25 cellular contexts compared by ENCODE assay signal in the genomic region with DNA sequence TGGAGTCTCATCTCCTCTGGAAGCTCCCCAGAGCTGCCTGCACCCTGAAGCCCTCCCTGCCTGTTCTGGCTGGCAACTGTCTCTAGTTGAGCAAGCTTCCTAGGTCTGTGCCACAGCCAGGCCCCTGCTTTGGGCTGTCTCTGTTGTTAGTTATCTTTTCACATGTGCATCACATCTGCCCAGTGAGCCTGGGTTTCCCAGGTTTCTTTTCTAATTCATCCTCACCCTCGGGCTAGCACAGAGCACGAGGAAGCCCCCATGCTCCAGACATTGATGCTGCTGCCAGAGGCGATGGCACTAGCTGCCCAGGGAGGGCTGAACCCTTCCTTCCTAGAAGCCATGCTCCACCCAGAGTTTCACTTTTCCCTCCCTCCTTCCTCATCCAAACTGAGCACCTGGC. TPM values are rescaled to one million over a fixed set of nuclear protein-coding genes. Genes with fewer than 3 reads are reported as not detected.
DNase-seq lines count a peak whose midpoint lies in the region; ATAC-seq and TF ChIP-seq lines count a peak whose summit lies in the region.
"Had no signal": no experiment of that assay in that cellular context is flagged by ENCODE, and none has a peak within 500 bp of the region (broad histone marks: within the 10 kb centered on the region; RNA-seq: fewer than 3 reads in every experiment).

No MANE protein-coding gene starts in this region.

- no peaks in the 10 kb centered on the region for H3K9me3 Mint-ChIP-seq in activated naive CD8-positive, alpha-beta T cell (ENCODE audit: low read depth)
- no peaks in the 10 kb centered on the region for H3K9me3 Mint-ChIP-seq in activated naive CD8-positive, alpha-beta T cell treated with anti-CD3 and anti-CD28 coated beads for 36 hours
- H3K9me3 Mint-ChIP-seq in neural progenitor cell, result no peaks in the 10 kb centered on the region

- WGBS in SK-N-SH (ENCODE audit: low lambda C conversion rate), result 41% methylated on average over 3 of the region's 3 CpGs
- WGBS in stomach, 5 donors, result 84 to 95% (median 89%) methylated on average over 3 of the region's 3 CpGs

- H3K9me2 ChIP-seq in SK-N-SH, result no peaks in the 10 kb centered on the region

- H3K27me3 ChIP-seq in SK-N-SH (ENCODE audit: insufficient read depth) (no peaks in the 10 kb centered on the region), neural progenitor cell (no peaks in the 10 kb centered on the region), stomach (no peaks in the 10 kb centered on the region), upper lobe of right lung (no peaks in the 10 kb centered on the region)
- H3K27me3 ChIP-seq: SJSA1 had no signal

- intact Hi-C loops in stomach (cut with DNase I; ENCODE audit: low total_unique reads), result no loop called here
- intact Hi-C loops in upper lobe of right lung (cut with DNase I), result no loop called here

- CTCF ChIA-PET in SK-N-SH (lab: Yijun Ruan, JAX), result interaction anchor here (1.0 to 17.3 kb wide), 7 partner anchors 9 to 447 kb away, joined by 3 to 241 read pairs (median 9); no protein-coding TSS in a partner anchor

- no peaks in the 10 kb centered on the region for H4K20me1 ChIP-seq in SK-N-SH (ENCODE audit: insufficient read depth)
- H4K20me1 ChIP-seq in neural progenitor cell (ENCODE audit: low read depth), result no peaks in the 10 kb centered on the region

- no peak for DNase-seq in activated naive CD8-positive, alpha-beta T cell treated with anti-CD3 and anti-CD28 coated beads for 36 hours
- DNase-seq in SK-N-SH (peak; percentile 73), neural progenitor cell (ENCODE audit: low spot score) (no peak), stomach (no peak), upper lobe of right lung (no peak), foreskin fibroblast (no peak), C1 segment of cervical spinal cord (lab: John Stamatoyannopoulos, UW) (no peak)
- DNase-seq: 8988T, Calu3, DMS153, GM23248, H7, Karpas-422, NCI-H1092, NCI-H1417 treated with DMSO at 0.1 percent for 48 hours, NCI-H1694 treated with DMSO at 0.1 percent for 48 hours, NCI-H2081, NCI-H2227 treated with DMSO at 0.1 percent for 48 hours, NCI-H526 treated with DMSO at 0.1 percent for 48 hours, PC-9, Right ventricle myocardium superior, RPMI8226 had no signal

- no peak for ATAC-seq in upper lobe of right lung

- peak overlapping the region; percentile 41 for H3K27ac Mint-ChIP-seq in activated naive CD8-positive, alpha-beta T cell
- no peak overlapping the region for H3K27ac Mint-ChIP-seq in activated naive CD8-positive, alpha-beta T cell treated with anti-CD3 and anti-CD28 coated beads for 36 hours
- H3K27ac Mint-ChIP-seq in neural progenitor cell, result peak overlapping the region; percentile 83

- POLR2A ChIA-PET in SK-N-SH (lab: Yijun Ruan, JAX), result no interaction called here

- H3K79me2 ChIP-seq in SK-N-SH (ENCODE audit: insufficient read depth), result no peaks in the 10 kb centered on the region
- H3K79me2 ChIP-seq in neural progenitor cell (ENCODE audit: low read depth), result no peaks in the 10 kb centered on the region

- H3K27ac ChIP-seq in SK-N-SH (ENCODE audit: low read depth in 2 of 2, low read length in 1 of 2) (no peak overlapping the region), neural progenitor cell (no peak overlapping the region), stomach (peak overlapping the region; percentile 24 to 80 (median 75)), upper lobe of right lung (no peak overlapping the region)
- H3K27ac ChIP-seq: C4-2B, GM23248, PC-9, SJSA1 had no signal

- H3K36me3 Mint-ChIP-seq in activated naive CD8-positive, alpha-beta T cell, result peaks cover 2% of the 10 kb centered on the region
- no peaks in the 10 kb centered on the region for H3K36me3 Mint-ChIP-seq in activated naive CD8-positive, alpha-beta T cell treated with anti-CD3 and anti-CD28 coated beads for 36 hours
- no peaks in the 10 kb centered on the region for H3K36me3 Mint-ChIP-seq in neural progenitor cell

- no peak for TF ChIP-seq RAD21 in SK-N-SH (IDR thresholded peaks at IDR 0.05; ENCODE audit: low read length)

- no peak overlapping the region for H3K4me2 ChIP-seq in SK-N-SH
- no peak overlapping the region for H3K4me2 ChIP-seq in neural progenitor cell
- H3K4me2 ChIP-seq: PC-9 had no signal

- TF ChIP-seq EP300 in SK-N-SH (IDR thresholded peaks at IDR 0.05; ENCODE audit: borderline replicate concordance in 1 of 2, low read depth in 1 of 2, low read length in 1 of 2), result peak in 1 of 2 experiments; percentile 30; a peak in 1 of 4 replicates
- TF ChIP-seq EP300 in stomach (IDR thresholded peaks at IDR 0.05), result no peak

- H3K36me3 ChIP-seq in SK-N-SH (replicated peaks in 1 of 2; ENCODE audit: control insufficient read depth in 1 of 2, insufficient read depth in 2 of 2, low read length in 1 of 2) (no peaks in the 10 kb centered on the region), neural progenitor cell (no peaks in the 10 kb centered on the region), stomach (peaks cover 0 to 7% (median 3%) of the 10 kb centered on the region in 4 donors), upper lobe of right lung (no peaks in the 10 kb centered on the region)
- H3K36me3 ChIP-seq: SJSA1 had no signal

- H3K27me3 Mint-ChIP-seq in activated naive CD8-positive, alpha-beta T cell, result no peaks in the 10 kb centered on the region
- H3K27me3 Mint-ChIP-seq in activated naive CD8-positive, alpha-beta T cell treated with anti-CD3 and anti-CD28 coated beads for 36 hours, result no peaks in the 10 kb centered on the region
- H3K27me3 Mint-ChIP-seq in neural progenitor cell (ENCODE audit: insufficient read depth, low read depth), result no peaks in the 10 kb centered on the region

- TF ChIP-seq CTCF in SK-N-SH (IDR thresholded peaks at IDR 0.05) (no peak), neural progenitor cell (IDR thresholded peaks at IDR 0.05) (no peak), stomach (IDR thresholded peaks at IDR 0.05) (no peak), upper lobe of right lung (IDR thresholded peaks at IDR 0.05) (no peak), foreskin fibroblast (IDR thresholded peaks at IDR 0.05; ENCODE audit: low read depth, low read length) (no peak)

- H3K4me1 ChIP-seq in SK-N-SH (ENCODE audit: control insufficient read depth in 1 of 2, insufficient read depth in 2 of 2, low read depth in 1 of 2, low read length in 1 of 2) (peaks cover 0 to 11% of the 10 kb centered on the region in 2 experiments; a peak in 1 of 4 replicates), neural progenitor cell (no peaks in the 10 kb centered on the region), stomach (peaks cover 10 to 62% (median 49%) of the 10 kb centered on the region in 4 donors), upper lobe of right lung (peaks cover 7% of the 10 kb centered on the region)
- H3K4me1 ChIP-seq: SJSA1 had no signal

- H3K9me3 ChIP-seq in SK-N-SH (no peaks in the 10 kb centered on the region), neural progenitor cell (ENCODE audit: low read depth) (no peaks in the 10 kb centered on the region), stomach (no peaks in the 10 kb centered on the region), upper lobe of right lung (no peaks in the 10 kb centered on the region)
- H3K9me3 ChIP-seq: SJSA1 had no signal

- no peak for TF ChIP-seq POLR2A in stomach (IDR thresholded peaks at IDR 0.05)

- no peaks in the 10 kb centered on the region for H3K4me1 Mint-ChIP-seq in activated naive CD8-positive, alpha-beta T cell (ENCODE audit: low read depth)
- H3K4me1 Mint-ChIP-seq in activated naive CD8-positive, alpha-beta T cell treated with anti-CD3 and anti-CD28 coated beads for 36 hours, result no peaks in the 10 kb centered on the region
- H3K4me1 Mint-ChIP-seq in neural progenitor cell, result peaks cover 9% of the 10 kb centered on the region

- H3K4me3 Mint-ChIP-seq in activated naive CD8-positive, alpha-beta T cell, result no peak overlapping the region
- H3K4me3 Mint-ChIP-seq in activated naive CD8-positive, alpha-beta T cell treated with anti-CD3 and anti-CD28 coated beads for 36 hours, result no peak overlapping the region
- no peak overlapping the region for H3K4me3 Mint-ChIP-seq in neural progenitor cell

- H3F3A ChIP-seq in SK-N-SH (replicated peaks; ENCODE audit: insufficient read depth) (no peaks in the 10 kb centered on the region), neural progenitor cell (ENCODE audit: low read depth) (no peaks in the 10 kb centered on the region)

- H3K4me3 ChIP-seq in SK-N-SH (ENCODE audit: low read depth in 2 of 2, low read length in 1 of 2) (no peak overlapping the region), neural progenitor cell (no peak overlapping the region), stomach (no peak overlapping the region), upper lobe of right lung (no peak overlapping the region), foreskin fibroblast (ENCODE audit: low read depth in 1 of 2, low read length in 2 of 2) (no peak overlapping the region)
- H3K4me3 ChIP-seq: GM23248, PC-9, SJSA1 had no signal

- H3K9ac ChIP-seq in SK-N-SH (no peak overlapping the region), neural progenitor cell (no peak overlapping the region)
- H3K9ac ChIP-seq: GM23248 had no signal

- H2AFZ ChIP-seq in SK-N-SH (ENCODE audit: low read depth) (no peak overlapping the region), neural progenitor cell (replicated peaks) (no peak overlapping the region)
- H2AFZ ChIP-seq: GM23248, PC-9 had no signal

TF ChIP-seq in SK-N-SH, 30 proteins besides CTCF, POLR2A, EP300 and RAD21:
- TF ChIP-seq CHD2 (IDR thresholded peaks at IDR 0.05; ENCODE audit: low read length, partially characterized antibody), result peak; percentile 57
- peak; percentile 70; the same call in 1 of the 2 replicates for TF ChIP-seq RCOR1 (IDR thresholded peaks at IDR 0.05; ENCODE audit: low read length)
- TF ChIP-seq GATA2 (CRISPR knock-in tag; IDR thresholded peaks at IDR 0.05), result peak; percentile 62; the same call in 1 of the 2 replicates
- TF ChIP-seq MXI1 (IDR thresholded peaks at IDR 0.05; ENCODE audit: low read depth, low read length), result no peak
TF ChIP-seq in SK-N-SH: peak in this region for 3.

RNA-seq across cellular contexts. Expression of a gene that starts 27.2 kb away (rescaled TPM):
- total RNA-seq in activated naive CD8-positive, alpha-beta T cell treated with anti-CD3 and anti-CD28 coated beads for 36 hours, result 100 to 1,000 TPM; 223 to 226 TPM
- polyA plus RNA-seq in SK-N-SH (2012; rRNA removed), result 1.7 and 2.2 TPM in 2 replicates
- 1.6 and 1.8 TPM in 2 replicates for polyA plus RNA-seq in SK-N-SH (2012; cell fraction: cytosol; rRNA removed)
- 4.4 and 5.0 TPM in 2 replicates for polyA plus RNA-seq in SK-N-SH (2012; cell fraction: nucleus; rRNA removed)
- 0.19 and 0.43 TPM in 2 replicates for total RNA-seq in neural progenitor cell (ENCODE audit: low replicate concordance)
- 10 to 100 TPM in 1 of 5 donors, 1 to 10 TPM in 4; 2.2 to 44.5 (median 5.8) TPM for total RNA-seq in stomach
- 10 to 100 TPM in 1 of 3 donors, 1 to 10 TPM in 2; 8.1 to 13.6 (median 9.2) TPM for polyA plus RNA-seq in stomach
- total RNA-seq in upper lobe of right lung, result 37.6 TPM

Comparison
In these comparisons a context has a peak if more than half of its experiments do, and no peak if none do; other contexts are left out.
1. H3K27ac ChIP-seq: peak in stomach (5 of 5); none in SK-N-SH (0 of 2), neural progenitor cell (single experiment) and upper lobe of right lung (single experiment).